ENCODE assay signal across 8 cellular contexts in genomic region chr1:180954766-180955165, GRCh38. TPM values are rescaled to one million over a fixed set of nuclear protein-coding genes. Genes with fewer than 3 reads are reported as not detected.
DNase-seq lines count a peak whose midpoint lies in the region; ATAC-seq and TF ChIP-seq lines count a peak whose summit lies in the region.

No MANE protein-coding gene starts in this region.

- DNase-seq in activated CD4-positive, alpha-beta T cell treated with anti-CD3 and anti-CD28 coated beads for 36 hours: no peak
- DNase-seq in activated CD4-positive, alpha-beta T cell treated with anti-CD3 and anti-CD28 coated beads for 48 hours: no peak
- DNase-seq in fibroblast of villous mesenchyme (ENCODE audit: low read depth): no peak
- DNase-seq in stimulated activated effector memory CD8-positive, alpha-beta T cell treated with anti-CD3 and anti-CD28 coated beads, Interleukin-12 subunit alpha, Interleukin-12 subunit beta, amount 100 ng/mL, for 72 hours (ENCODE audit: low spot score in 2 of 2): no peak
- no peak for DNase-seq in AG08396 (ENCODE audit: low spot score)
- no peak for DNase-seq in cerebellum (ENCODE audit: low spot score)

- H3K9me3 Mint-ChIP-seq in activated CD4-positive, alpha-beta T cell treated with anti-CD3 and anti-CD28 coated beads for 36 hours (ENCODE audit: low read depth): no peaks in the 10 kb centered on the region
- no peaks in the 10 kb centered on the region for H3K9me3 Mint-ChIP-seq in stimulated activated effector memory CD8-positive, alpha-beta T cell treated with anti-CD3 and anti-CD28 coated beads, Interleukin-12 subunit alpha, Interleukin-12 subunit beta, amount 100 ng/mL, for 72 hours

- intact Hi-C loops in activated CD4-positive, alpha-beta T cell treated with anti-CD3 and anti-CD28 coated beads for 36 hours (cut with DNase I, micrococcal nuclease): loop anchor here (2.0 to 10.0 kb wide), 2 partner anchors 68 to 190 kb away; partner anchors contain the start of gene STX6 (in 1 of the 2)

- peaks cover 9% of the 10 kb centered on the region for H3K4me1 Mint-ChIP-seq in activated CD4-positive, alpha-beta T cell treated with anti-CD3 and anti-CD28 coated beads for 36 hours
- H3K4me1 Mint-ChIP-seq in stimulated activated effector memory CD8-positive, alpha-beta T cell treated with anti-CD3 and anti-CD28 coated beads, Interleukin-12 subunit alpha, Interleukin-12 subunit beta, amount 100 ng/mL, for 72 hours: peaks cover 7% of the 10 kb centered on the region

- no peak for TF ChIP-seq CTCF in VCaP (conservative IDR thresholded peaks at IDR 0.05)
- TF ChIP-seq CTCF in fibroblast of villous mesenchyme (IDR thresholded peaks at IDR 0.05; ENCODE audit: insufficient read depth, low read depth, low read length): no peak

- H3K27ac ChIP-seq in VCaP: peak overlapping the region; percentile 82

- peak overlapping the region; percentile 33 for H3K4me3 Mint-ChIP-seq in activated CD4-positive, alpha-beta T cell treated with anti-CD3 and anti-CD28 coated beads for 36 hours
- H3K4me3 Mint-ChIP-seq in stimulated activated effector memory CD8-positive, alpha-beta T cell treated with anti-CD3 and anti-CD28 coated beads, Interleukin-12 subunit alpha, Interleukin-12 subunit beta, amount 100 ng/mL, for 72 hours: peak overlapping the region; percentile 57

- peaks cover 16% of the 10 kb centered on the region for H3K36me3 Mint-ChIP-seq in activated CD4-positive, alpha-beta T cell treated with anti-CD3 and anti-CD28 coated beads for 36 hours (ENCODE audit: low read depth)
- peaks cover 23% of the 10 kb centered on the region for H3K36me3 Mint-ChIP-seq in stimulated activated effector memory CD8-positive, alpha-beta T cell treated with anti-CD3 and anti-CD28 coated beads, Interleukin-12 subunit alpha, Interleukin-12 subunit beta, amount 100 ng/mL, for 72 hours

- peak overlapping the region; percentile 54 for H3K4me3 ChIP-seq in fibroblast of villous mesenchyme (ENCODE audit: low read depth, low read length)

- CTCF ChIA-PET in activated CD4-positive, alpha-beta T cell treated with anti-CD3 and anti-CD28 coated beads for 36 hours (lab: Charles Lee): interaction anchor here (1.0 kb wide), 1 partner anchor 56 kb away, joined by 3 read pairs; no protein-coding TSS in a partner anchor

- no peaks in the 10 kb centered on the region for H3K27me3 Mint-ChIP-seq in activated CD4-positive, alpha-beta T cell treated with anti-CD3 and anti-CD28 coated beads for 36 hours

- POLR2A ChIA-PET in activated CD4-positive, alpha-beta T cell treated with anti-CD3 and anti-CD28 coated beads for 36 hours (lab: Charles Lee): interaction anchor here (0.6 kb wide), 1 partner anchor 207 kb away, joined by 4 read pairs; no protein-coding TSS in a partner anchor

- H3K27ac Mint-ChIP-seq in activated CD4-positive, alpha-beta T cell treated with anti-CD3 and anti-CD28 coated beads for 36 hours: peak overlapping the region; percentile 31
- no peak overlapping the region for H3K27ac Mint-ChIP-seq in stimulated activated effector memory CD8-positive, alpha-beta T cell treated with anti-CD3 and anti-CD28 coated beads, Interleukin-12 subunit alpha, Interleukin-12 subunit beta, amount 100 ng/mL, for 72 hours

- ATAC-seq in activated CD4-positive, alpha-beta T cell treated with anti-CD3 and anti-CD28 coated beads for 36 hours: no peak
- ATAC-seq in stimulated activated effector memory CD8-positive, alpha-beta T cell treated with anti-CD3 and anti-CD28 coated beads, Interleukin-12 subunit alpha, Interleukin-12 subunit beta, amount 100 ng/mL, for 72 hours: no peak
- ATAC-seq in GM21529 (IDR thresholded peaks at IDR 0.05; ENCODE audit: unreplicated experiment): no peak

RNA-seq across cellular contexts. Expression of gene KIAA1614, which starts 42.1 kb away (rescaled TPM):
- total RNA-seq in activated CD4-positive, alpha-beta T cell treated with anti-CD3 and anti-CD28 coated beads for 36 hours: under 1 TPM in 1 of 2 experiments, not detected in 1; 0.09 TPM
- total RNA-seq in fibroblast of villous mesenchyme (6.9 and 8.4 TPM in 2 replicates), cerebellum (8.2 TPM)
